In genomic region chr13:28136916-28137315, GRCh38 we compare ENCODE assay signal across 8 cellular contexts. TPM values are rescaled to one million over a fixed set of nuclear protein-coding genes. Genes with fewer than 3 reads are reported as not detected.
DNase-seq lines count a peak whose midpoint lies in the region; ATAC-seq and TF ChIP-seq lines count a peak whose summit lies in the region.

No MANE protein-coding gene starts in this region.

- no peak for ATAC-seq in activated T-cell treated with anti-CD3 and anti-CD28 coated beads, Interleukin-2, amount 50 U/mL, for 4 hours
- ATAC-seq in GM18519 (IDR thresholded peaks at IDR 0.05; ENCODE audit: low FRiP score, unreplicated experiment) (no peak), GM19467 (IDR thresholded peaks at IDR 0.05; ENCODE audit: unreplicated experiment) (no peak)

- H3K9ac ChIP-seq in iPS-18a (ENCODE audit: low read length): peak overlapping the region; percentile 76

- TF ChIP-seq CTCF in WERI-Rb-1 (IDR thresholded peaks at IDR 0.05; ENCODE audit: low read depth, low read length): no peak

- no peaks in the 10 kb centered on the region for H3K9me3 Mint-ChIP-seq in activated T-cell treated with anti-CD3 and anti-CD28 coated beads, Interleukin-2, amount 50 U/mL, for 4 hours

- DNase-seq in activated T-cell treated with anti-CD3 and anti-CD28 coated beads, Interleukin-2, amount 50 U/mL, for 4 hours: no peak
- DNase-seq in activated T-cell treated with anti-CD3 and anti-CD28 coated beads, Interleukin-2, amount 50 U/mL, for 1 hour: no peak
- DNase-seq in WERI-Rb-1: no peak
- DNase-seq in central memory CD4-positive, alpha-beta T cell: no peak

- WGBS in thymus: 23% methylated on average over 7 of the region's 7 CpGs

- H3K27me3 Mint-ChIP-seq in activated T-cell treated with anti-CD3 and anti-CD28 coated beads, Interleukin-2, amount 50 U/mL, for 4 hours (ENCODE audit: low read depth): no peaks in the 10 kb centered on the region

- peak overlapping the region; percentile 75 for H3K4me3 ChIP-seq in WERI-Rb-1 (ENCODE audit: low read depth, low read length)
- H3K4me3 ChIP-seq in iPS-18a (ENCODE audit: low read length): peak overlapping the region; percentile 90
- H3K4me3 ChIP-seq in thymus (ENCODE audit: low read length): peak overlapping the region; percentile 93

- H3K9me3 ChIP-seq in WERI-Rb-1 (ENCODE audit: severe bottlenecking) (no peaks in the 10 kb centered on the region), iPS-18a (ENCODE audit: control insufficient read depth, low read depth, low read length) (no peaks in the 10 kb centered on the region), thymus (ENCODE audit: control insufficient read depth) (no peaks in the 10 kb centered on the region)

- peak overlapping the region; percentile 99 for H3K27ac ChIP-seq in WERI-Rb-1
- no peak overlapping the region for H3K27ac ChIP-seq in iPS-18a (ENCODE audit: low read length)
- H3K27ac ChIP-seq in thymus (ENCODE audit: low read depth): no peak overlapping the region

- peaks cover 34% of the 10 kb centered on the region for H3K4me1 Mint-ChIP-seq in activated T-cell treated with anti-CD3 and anti-CD28 coated beads, Interleukin-2, amount 50 U/mL, for 4 hours (ENCODE audit: low read depth)

- H3K27me3 ChIP-seq in WERI-Rb-1 (ENCODE audit: insufficient read depth, low read depth, severe bottlenecking) (no peaks in the 10 kb centered on the region), iPS-18a (ENCODE audit: control insufficient read depth, insufficient read depth, low read length) (no peaks in the 10 kb centered on the region), thymus (ENCODE audit: control insufficient read depth, insufficient read depth) (no peaks in the 10 kb centered on the region)

- no peaks in the 10 kb centered on the region for H3K36me3 Mint-ChIP-seq in activated T-cell treated with anti-CD3 and anti-CD28 coated beads, Interleukin-2, amount 50 U/mL, for 4 hours (ENCODE audit: insufficient read depth)

- peaks cover 8% of the 10 kb centered on the region; the same call in 1 of the 2 replicates for H3K36me3 ChIP-seq in WERI-Rb-1
- no peaks in the 10 kb centered on the region for H3K36me3 ChIP-seq in iPS-18a (ENCODE audit: control insufficient read depth, low read depth, low read length)
- H3K36me3 ChIP-seq in thymus (ENCODE audit: control insufficient read depth, insufficient read depth): no peaks in the 10 kb centered on the region

- peak overlapping the region; percentile 86 for H3K4me3 Mint-ChIP-seq in activated T-cell treated with anti-CD3 and anti-CD28 coated beads, Interleukin-2, amount 50 U/mL, for 4 hours

- H3K4me1 ChIP-seq in iPS-18a (ENCODE audit: control insufficient read depth, low read depth, low read length) (peaks cover 8% of the 10 kb centered on the region), thymus (ENCODE audit: control insufficient read depth, insufficient read depth, low read length) (peaks cover 16% of the 10 kb centered on the region)

RNA-seq across cellular contexts. Expression of gene PAN3, which starts 1.4 kb away (rescaled TPM):
- total RNA-seq in activated T-cell treated with anti-CD3 and anti-CD28 coated beads, Interleukin-2, amount 50 U/mL, for 4 hours: 10 to 100 TPM; 23.0 to 26.2 (median 26.1) TPM
- polyA plus RNA-seq in thymus: 46.1 TPM

RNA-seq across cellular contexts. Expression of gene FLT3, which starts 36.5 kb away (rescaled TPM):
- under 1 TPM in 2 of 3 donors, not detected in 1; 0.08 to 0.11 TPM for total RNA-seq in activated T-cell treated with anti-CD3 and anti-CD28 coated beads, Interleukin-2, amount 50 U/mL, for 4 hours
- 8.3 TPM for polyA plus RNA-seq in thymus
